31 cellular contexts compared by ENCODE assay signal in the genomic region with DNA sequence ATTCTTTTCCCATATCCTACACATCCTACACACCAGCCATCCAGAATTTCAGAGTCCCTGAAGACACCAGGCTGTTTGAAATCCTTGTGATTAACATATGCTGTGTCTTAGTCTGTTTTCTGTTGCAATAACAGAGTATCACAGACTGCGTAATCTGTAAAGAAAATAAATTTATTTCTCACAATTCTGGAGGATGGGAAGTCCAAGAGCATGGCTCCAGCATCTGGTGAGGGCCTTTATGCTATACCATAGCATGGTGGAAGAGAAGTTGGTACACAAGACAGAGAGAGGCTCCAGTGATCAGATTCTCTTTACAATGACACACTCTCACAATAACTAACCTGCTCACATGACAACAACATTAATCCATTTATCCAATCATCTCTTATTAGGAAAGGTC. TPM values are rescaled to one million over a fixed set of nuclear protein-coding genes. Genes with fewer than 3 reads are reported as not detected.
"Had no signal": no experiment of that assay in that cellular context is flagged by ENCODE, and none has a peak within 500 bp of the region (broad histone marks: within the 10 kb centered on the region; RNA-seq: fewer than 3 reads in every experiment).

No MANE protein-coding gene starts in this region.

- DNase-seq: islet precursor cell; left ventricle myocardium inferior; midbrain; mucosa of descending colon; naive thymus-derived CD4-positive, alpha-beta T cell; ovary; sigmoid colon; small intestine; stimulated activated CD4-positive, alpha-beta T cell treated with anti-CD3 and anti-CD28 coated beads, Interleukin-1b, Interleukin-23, amount 100 ng/mL, for 48 hours; stimulated activated CD4-positive, alpha-beta T cell treated with anti-CD3 and anti-CD28 coated beads, Interleukin-2, amount 100 ng/mL, for 48 hours; stimulated activated CD4-positive, alpha-beta T cell treated with anti-CD3 and anti-CD28 coated beads, Interleukin-4, amount 100 ng/mL, for 4 hours; stimulated activated CD8-positive, alpha-beta memory T cell treated with anti-CD3 and anti-CD28 coated beads, Interleukin-4, amount 100 ng/mL, for 48 hours; stimulated activated naive CD4-positive, alpha-beta T cell treated with Interleukin-2 at 50 U/mL for 16 hours; stimulated activated naive CD8-positive, alpha-beta T cell treated with anti-CD3 and anti-CD28 coated beads, Interleukin-15, amount 100 ng/mL, for 72 hours; substantia nigra had no signal

- FAIRE-seq: small intestine had no signal

- H3K27ac ChIP-seq: hepatocyte, left ventricle myocardium inferior, ovary, right atrium auricular region, sigmoid colon, tibial nerve, vagina had no signal

- H3K36me3 ChIP-seq: left ventricle myocardium inferior, ovary, right atrium auricular region, sigmoid colon, tibial nerve, vagina had no signal

- H2AFZ ChIP-seq: hepatocyte had no signal

- H3K4me2 ChIP-seq: hepatocyte had no signal

- H3K9me3 ChIP-seq: mucosa of descending colon, ovary, sigmoid colon, tibial nerve, vagina had no signal

- H3K79me2 ChIP-seq: hepatocyte had no signal

- ATAC-seq: mucosa of descending colon; naive thymus-derived CD4-positive, alpha-beta T cell; natural killer cell treated with Interleukin-12 subunit alpha and Interleukin-12 subunit beta and Interleukin-15 and Interleukin-18, amount 100 ng/mL, for 72 hours; stimulated activated memory B cell treated with anti-CD40 and anti-IgM and Interleukin-4, amounts not matched to agents 10 μg/mL and 1 μg/mL and 100 μg/mL, for 72 hours; stimulated activated naive CD8-positive, alpha-beta T cell treated with anti-CD3 and anti-CD28 coated beads, Interleukin-15, amount 100 ng/mL, for 72 hours had no signal

- H3K27me3 ChIP-seq: hepatocyte, ovary, right atrium auricular region, sigmoid colon, tibial nerve, vagina had no signal

- H3K4me3 ChIP-seq: hepatocyte, left ventricle myocardium inferior, lung, mucosa of descending colon, ovary, right atrium auricular region, sigmoid colon, tibial nerve, vagina had no signal

RNA-seq across cellular contexts. Expression of gene ART4, which starts 4.1 kb away (rescaled TPM):
- total RNA-seq: kidney epithelial cell; myocyte; naive thymus-derived CD4-positive, alpha-beta T cell; natural killer cell treated with Interleukin-12 subunit alpha and Interleukin-12 subunit beta and Interleukin-15 and Interleukin-18, amount 100 ng/mL, for 72 hours; renal cortical epithelial cell had no signal
- polyA plus RNA-seq: naive thymus-derived CD4-positive, alpha-beta T cell; neural cell had no signal

RNA-seq across cellular contexts. Expression of gene SMCO3, which starts 25.3 kb away (rescaled TPM):
- total RNA-seq: kidney epithelial cell; mesenteric fat pad; mucosa of descending colon; myocyte; naive thymus-derived CD4-positive, alpha-beta T cell; natural killer cell treated with Interleukin-12 subunit alpha and Interleukin-12 subunit beta and Interleukin-15 and Interleukin-18, amount 100 ng/mL, for 72 hours; omental fat pad; progenitor cell of endocrine pancreas; temporal lobe; ureter; vagina had no signal
- polyA plus RNA-seq: naive thymus-derived CD4-positive, alpha-beta T cell had no signal

RNA-seq across cellular contexts. Expression of gene MGP, which starts 46.4 kb away (rescaled TPM):
- total RNA-seq: myocyte; natural killer cell treated with Interleukin-12 subunit alpha and Interleukin-12 subunit beta and Interleukin-15 and Interleukin-18, amount 100 ng/mL, for 72 hours; progenitor cell of endocrine pancreas had no signal
